In the genomic region with DNA sequence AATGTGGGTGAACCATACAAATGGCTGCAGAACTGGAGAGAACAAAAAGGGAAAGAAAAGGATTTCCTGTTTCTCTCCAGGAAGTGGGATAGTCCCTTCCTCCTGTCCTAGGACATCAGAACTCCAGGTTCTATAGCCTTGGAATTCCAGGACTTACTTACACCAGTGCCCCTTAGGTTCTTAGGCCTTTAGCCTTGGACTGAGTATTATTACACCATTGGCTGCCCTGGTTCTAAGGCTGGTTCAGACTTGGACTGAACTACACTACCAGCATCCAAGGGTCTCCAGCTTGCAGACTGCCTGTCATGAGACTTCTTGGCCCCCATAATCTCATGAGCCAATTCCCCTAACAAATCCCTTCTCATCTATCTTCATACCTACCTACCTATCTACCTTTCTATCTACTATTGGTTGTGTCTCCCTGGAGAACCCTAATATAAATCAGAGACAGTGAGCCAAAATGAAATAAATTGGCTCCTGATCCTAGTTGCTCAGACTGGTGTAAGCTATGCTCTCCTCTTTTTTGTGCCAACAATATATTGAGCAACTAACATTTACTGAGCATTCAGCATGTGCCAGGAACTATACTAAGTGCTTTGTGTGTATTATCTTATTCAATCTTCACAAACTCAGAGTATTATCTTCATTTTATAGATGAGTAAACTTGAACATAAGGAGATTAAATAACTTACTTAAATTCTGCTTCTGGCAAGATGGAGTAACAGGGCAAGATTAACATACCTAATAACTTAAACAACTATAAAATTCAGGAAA, we compare ENCODE assay signal across 25 cellular contexts.
A peak's percentile ranks its signal among the peaks of the same experiment; 100 is the strongest.
DNase-seq lines count a peak whose midpoint lies in the region; ATAC-seq and TF ChIP-seq lines count a peak whose summit lies in the region.
"Had no signal": no experiment of that assay in that cellular context is flagged by ENCODE, and none has a peak within 500 bp of the region (broad histone marks: within the 10 kb centered on the region; RNA-seq: fewer than 3 reads in every experiment).

No MANE protein-coding gene starts in this region.

- no peaks in the 10 kb centered on the region for H3K9me3 ChIP-seq in right lobe of liver
- no peaks in the 10 kb centered on the region for H3K9me3 ChIP-seq in tibial artery

- peak overlapping the region; percentile 69 for H3K27ac Mint-ChIP-seq in endothelial cell (ENCODE audit: unreplicated experiment)
- H3K27ac Mint-ChIP-seq: activated T-cell treated with anti-CD3 and anti-CD28 coated beads, Interleukin-2, amount 50 U/mL, for 24 hours; naive B cell; stimulated activated naive CD8-positive, alpha-beta T cell treated with anti-CD3 and anti-CD28 coated beads, Interleukin-15, Interleukin-2, amounts not matched to agents 100 ng/mL and 50 ng/mL, for 24 hours had no signal

- ATAC-seq in right lobe of liver: peak; percentile 88 to 90 (median 88)
- ATAC-seq: activated CD4-positive, CD25-positive, alpha-beta regulatory T cell treated with anti-CD3 and anti-CD28 coated beads, Interleukin-2, amount 50 U/mL, for 24 hours had no signal

- H3K4me1 Mint-ChIP-seq in endothelial cell (ENCODE audit: unreplicated experiment): peaks cover 19% of the 10 kb centered on the region

- intact Hi-C loops in right lobe of liver (cut with DNase I): no loop called here
- intact Hi-C loops in tibial artery (cut with DNase I; ENCODE audit: low total_unique reads): no loop called here

- H3K27me3 Mint-ChIP-seq in endothelial cell (ENCODE audit: unreplicated experiment): no peaks in the 10 kb centered on the region
- H3K27me3 Mint-ChIP-seq: activated T-cell treated with anti-CD3 and anti-CD28 coated beads, Interleukin-2, amount 50 U/mL, for 24 hours; naive B cell; stimulated activated naive CD8-positive, alpha-beta T cell treated with anti-CD3 and anti-CD28 coated beads, Interleukin-15, Interleukin-2, amounts not matched to agents 100 ng/mL and 50 ng/mL, for 24 hours had no signal

- H3K27me3 ChIP-seq in right lobe of liver (no peaks in the 10 kb centered on the region), tibial artery (no peaks in the 10 kb centered on the region)
- H3K27me3 ChIP-seq: BLaER1 had no signal

- H3K4me3 ChIP-seq in right lobe of liver (no peak overlapping the region), tibial artery (no peak overlapping the region)
- H3K4me3 ChIP-seq: BLaER1 had no signal

- DNase-seq in NCI-H82 (lab: John Stamatoyannopoulos, UW): peak; percentile 26
- no peak for DNase-seq in NCI-H82 treated with DMSO at 0.1 percent for 48 hours (lab: John Stamatoyannopoulos, UW; ENCODE audit: unreplicated experiment)
- peak; percentile 19 for DNase-seq in HCEC 1CT
- no peak for DNase-seq in endothelial cell (ENCODE audit: low spot score)
- no peak for DNase-seq in right lobe of liver
- no peak for DNase-seq in SHP77 treated with DMSO at 0.1 percent for 48 hours (lab: John Stamatoyannopoulos, UW)
- DNase-seq in NCI-H187 treated with DMSO at 0.1 percent for 48 hours (lab: John Stamatoyannopoulos, UW): no peak
- no peak for DNase-seq in tibial artery
- DNase-seq: activated naive CD4-positive, alpha-beta T cell; activated T-cell treated with anti-CD3 and anti-CD28 coated beads, Interleukin-2, amount 50 U/mL, for 24 hours; amygdala; GOT3; kidney glomerular epithelial cell; naive B cell; NCI-H1417; NCI-H2107; NCI-H524; occipital lobe; stimulated activated CD4-positive, alpha-beta T cell treated with anti-CD3 and anti-CD28 coated beads, Interleukin-4, amount 100 ng/mL, for 4 hours; SW 1271; trophoblast cell had no signal

- TF ChIP-seq CTCF in endothelial cell (IDR thresholded peaks at IDR 0.05; ENCODE audit: unreplicated experiment): no peak
- no peak for TF ChIP-seq CTCF in right lobe of liver (IDR thresholded peaks at IDR 0.05)
- no peak for TF ChIP-seq CTCF in tibial artery (IDR thresholded peaks at IDR 0.05)

- H3K36me3 ChIP-seq in right lobe of liver: no peaks in the 10 kb centered on the region
- no peaks in the 10 kb centered on the region for H3K36me3 ChIP-seq in tibial artery
- H3K36me3 ChIP-seq: BLaER1 had no signal

- no peaks in the 10 kb centered on the region for H3K36me3 Mint-ChIP-seq in endothelial cell (ENCODE audit: low read depth, unreplicated experiment)
- H3K36me3 Mint-ChIP-seq: naive B cell had no signal

- TF ChIP-seq POLR2A in right lobe of liver (IDR thresholded peaks at IDR 0.05): no peak

- H3K4me1 ChIP-seq in right lobe of liver (peaks cover 0 to 37% (median 12%) of the 10 kb centered on the region in 4 donors), tibial artery (peaks cover 0 to 49% (median 20%) of the 10 kb centered on the region in 4 donors)

- no peak overlapping the region for H3K27ac ChIP-seq in right lobe of liver
- H3K27ac ChIP-seq in tibial artery: no peak overlapping the region
- H3K27ac ChIP-seq: 22Rv1, BLaER1 had no signal

- H3K9me3 Mint-ChIP-seq in endothelial cell (ENCODE audit: unreplicated experiment): no peaks in the 10 kb centered on the region
- H3K9me3 Mint-ChIP-seq: activated T-cell treated with anti-CD3 and anti-CD28 coated beads, Interleukin-2, amount 50 U/mL, for 24 hours; stimulated activated naive CD8-positive, alpha-beta T cell treated with anti-CD3 and anti-CD28 coated beads, Interleukin-15, Interleukin-2, amounts not matched to agents 100 ng/mL and 50 ng/mL, for 24 hours had no signal

- no peak overlapping the region for H3K4me3 Mint-ChIP-seq in endothelial cell (ENCODE audit: unreplicated experiment)
- H3K4me3 Mint-ChIP-seq: activated T-cell treated with anti-CD3 and anti-CD28 coated beads, Interleukin-2, amount 50 U/mL, for 24 hours; naive B cell; stimulated activated naive CD8-positive, alpha-beta T cell treated with anti-CD3 and anti-CD28 coated beads, Interleukin-15, Interleukin-2, amounts not matched to agents 100 ng/mL and 50 ng/mL, for 24 hours had no signal

Comparison
In these comparisons a context has a peak if more than half of its experiments do, and no peak if none do; other contexts are left out.
1. DNase-seq: peak in NCI-H82 (single experiment) and HCEC 1CT (single experiment); none in NCI-H82 treated with DMSO at 0.1 percent for 48 hours (single experiment), endothelial cell (single experiment), right lobe of liver (0 of 3), SHP77 treated with DMSO at 0.1 percent for 48 hours (single experiment), NCI-H187 treated with DMSO at 0.1 percent for 48 hours (single experiment) and tibial artery (0 of 2).